In the genomic region with DNA sequence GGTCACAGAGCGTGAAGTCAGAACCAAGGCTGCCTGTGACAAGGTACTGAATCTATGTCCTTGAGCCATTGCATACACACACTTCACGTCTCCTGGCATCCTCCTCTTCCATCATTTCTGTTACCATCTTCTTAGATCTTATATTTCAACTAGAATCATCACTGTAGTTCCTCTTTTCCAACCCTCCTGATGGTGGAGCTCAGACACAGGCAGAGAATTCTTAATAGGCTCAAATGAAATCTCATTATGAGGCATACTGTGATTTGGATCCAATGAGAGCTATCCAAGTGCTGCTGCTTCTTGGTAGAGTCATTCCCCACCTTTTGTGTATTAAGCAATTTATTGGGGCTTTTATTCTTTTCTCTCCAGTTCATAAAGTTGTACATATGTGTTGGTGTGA, we compare ENCODE assay signal across 12 cellular contexts.
A peak's percentile ranks its signal among the peaks of the same experiment; 100 is the strongest.
DNase-seq lines count a peak whose midpoint lies in the region; ATAC-seq and TF ChIP-seq lines count a peak whose summit lies in the region.
"Had no signal": no experiment of that assay in that cellular context is flagged by ENCODE, and none has a peak within 500 bp of the region (broad histone marks: within the 10 kb centered on the region; RNA-seq: fewer than 3 reads in every experiment).

No MANE protein-coding gene starts in this region.

- H3K9me3 Mint-ChIP-seq in naive B cell: no peaks in the 10 kb centered on the region

- H3K27ac Mint-ChIP-seq in naive B cell: no peak overlapping the region

- H3K4me3 Mint-ChIP-seq in naive B cell: no peak overlapping the region

- H3K36me3 Mint-ChIP-seq in naive B cell: no peaks in the 10 kb centered on the region

- H3K27me3 Mint-ChIP-seq in naive B cell: peaks cover 0 to 7% (median 4%) of the 10 kb centered on the region in 3 donors

- ATAC-seq in SK-N-SH treated with all-trans-retinoic acid at 6 μM for 48 hours: peak; percentile 56
- ATAC-seq in naive B cell (ENCODE audit: low read depth in 2 of 2): peak; percentile 32 to 46
- ATAC-seq in HG02938 (IDR thresholded peaks at IDR 0.05; ENCODE audit: unreplicated experiment): no peak
- ATAC-seq: esophagus mucosa had no signal

- DNase-seq in NCI-H1436 (lab: John Stamatoyannopoulos, UW): peak; percentile 48
- DNase-seq in NCI-H1436 treated with DMSO at 0.1 percent for 48 hours (lab: John Stamatoyannopoulos, UW): no peak
- DNase-seq in NCI-H1105 treated with DMSO at 0.1 percent for 48 hours (lab: John Stamatoyannopoulos, UW): peak; percentile 55
- no peak for DNase-seq in naive B cell
- no peak for DNase-seq in activated naive CD4-positive, alpha-beta T cell (lab: John Stamatoyannopoulos, UW)
- DNase-seq in activated T-cell treated with anti-CD3 and anti-CD28 coated beads for 4 hours: no peak
- DNase-seq: aorta, Right ventricle myocardium superior, upper lobe of left lung had no signal

- H3K4me1 Mint-ChIP-seq in naive B cell: no peaks in the 10 kb centered on the region

TF ChIP-seq in SK-N-SH treated with all-trans-retinoic acid at 6 μM for 48 hours, 23 proteins besides CTCF, POLR2A, EP300 and RAD21:
- no peak for TF ChIP-seq TOX (CRISPR knock-in tag; IDR thresholded peaks at IDR 0.05; ENCODE audit: borderline replicate concordance)
- TF ChIP-seq, protein P1, sequence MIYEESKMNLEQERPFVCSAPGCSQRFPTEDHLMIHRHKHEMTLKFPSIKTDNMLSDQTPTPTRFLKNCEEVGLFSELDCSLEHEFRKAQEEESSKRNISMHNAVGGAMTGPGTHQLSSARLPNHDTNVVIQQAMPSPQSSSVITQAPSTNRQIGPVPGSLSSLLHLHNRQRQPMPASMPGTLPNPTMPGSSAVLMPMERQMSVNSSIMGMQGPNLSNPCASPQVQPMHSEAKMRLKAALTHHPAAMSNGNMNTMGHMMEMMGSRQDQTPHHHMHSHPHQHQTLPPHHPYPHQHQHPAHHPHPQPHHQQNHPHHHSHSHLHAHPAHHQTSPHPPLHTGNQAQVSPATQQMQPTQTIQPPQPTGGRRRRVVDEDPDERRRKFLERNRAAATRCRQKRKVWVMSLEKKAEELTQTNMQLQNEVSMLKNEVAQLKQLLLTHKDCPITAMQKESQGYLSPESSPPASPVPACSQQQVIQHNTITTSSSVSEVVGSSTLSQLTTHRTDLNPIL (CRISPR knock-in tag; IDR thresholded peaks at IDR 0.05; ENCODE audit: low read depth): no peak
- no peak for TF ChIP-seq ZC3H10 (CRISPR knock-in tag; IDR thresholded peaks at IDR 0.05)
- TF ChIP-seq CSDC2 (CRISPR knock-in tag; IDR thresholded peaks at IDR 0.05): no peak
- TF ChIP-seq, protein P2, sequence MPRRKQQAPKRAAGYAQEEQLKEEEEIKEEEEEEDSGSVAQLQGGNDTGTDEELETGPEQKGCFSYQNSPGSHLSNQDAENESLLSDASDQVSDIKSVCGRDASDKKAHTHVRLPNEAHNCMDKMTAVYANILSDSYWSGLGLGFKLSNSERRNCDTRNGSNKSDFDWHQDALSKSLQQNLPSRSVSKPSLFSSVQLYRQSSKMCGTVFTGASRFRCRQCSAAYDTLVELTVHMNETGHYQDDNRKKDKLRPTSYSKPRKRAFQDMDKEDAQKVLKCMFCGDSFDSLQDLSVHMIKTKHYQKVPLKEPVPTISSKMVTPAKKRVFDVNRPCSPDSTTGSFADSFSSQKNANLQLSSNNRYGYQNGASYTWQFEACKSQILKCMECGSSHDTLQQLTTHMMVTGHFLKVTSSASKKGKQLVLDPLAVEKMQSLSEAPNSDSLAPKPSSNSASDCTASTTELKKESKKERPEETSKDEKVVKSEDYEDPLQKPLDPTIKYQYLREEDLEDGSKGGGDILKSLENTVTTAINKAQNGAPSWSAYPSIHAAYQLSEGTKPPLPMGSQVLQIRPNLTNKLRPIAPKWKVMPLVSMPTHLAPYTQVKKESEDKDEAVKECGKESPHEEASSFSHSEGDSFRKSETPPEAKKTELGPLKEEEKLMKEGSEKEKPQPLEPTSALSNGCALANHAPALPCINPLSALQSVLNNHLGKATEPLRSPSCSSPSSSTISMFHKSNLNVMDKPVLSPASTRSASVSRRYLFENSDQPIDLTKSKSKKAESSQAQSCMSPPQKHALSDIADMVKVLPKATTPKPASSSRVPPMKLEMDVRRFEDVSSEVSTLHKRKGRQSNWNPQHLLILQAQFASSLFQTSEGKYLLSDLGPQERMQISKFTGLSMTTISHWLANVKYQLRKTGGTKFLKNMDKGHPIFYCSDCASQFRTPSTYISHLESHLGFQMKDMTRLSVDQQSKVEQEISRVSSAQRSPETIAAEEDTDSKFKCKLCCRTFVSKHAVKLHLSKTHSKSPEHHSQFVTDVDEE (CRISPR knock-in tag; IDR thresholded peaks at IDR 0.05): no peak
- no peak for TF ChIP-seq TCF4 (CRISPR knock-in tag; IDR thresholded peaks at IDR 0.05; ENCODE audit: borderline replicate concordance)
- TF ChIP-seq ZNF70 (CRISPR knock-in tag; IDR thresholded peaks at IDR 0.05): no peak
- TF ChIP-seq PPARA (CRISPR knock-in tag; IDR thresholded peaks at IDR 0.05; ENCODE audit: borderline replicate concordance): no peak
- TF ChIP-seq ZNF8 (CRISPR knock-in tag; IDR thresholded peaks at IDR 0.05): no peak
- TF ChIP-seq ZFP30 (CRISPR knock-in tag; IDR thresholded peaks at IDR 0.05): no peak
- TF ChIP-seq OSR1 (CRISPR knock-in tag; IDR thresholded peaks at IDR 0.05): no peak
- no peak for TF ChIP-seq ISL1 (CRISPR knock-in tag; IDR thresholded peaks at IDR 0.05)
- no peak for TF ChIP-seq SNAI2 (CRISPR knock-in tag; IDR thresholded peaks at IDR 0.05)
- TF ChIP-seq GLIS3 (CRISPR knock-in tag; IDR thresholded peaks at IDR 0.05): no peak
- no peak for TF ChIP-seq ZFP3 (CRISPR knock-in tag; IDR thresholded peaks at IDR 0.05)
- no peak for TF ChIP-seq ZNF565 (CRISPR knock-in tag; conservative IDR thresholded peaks at IDR 0.05; ENCODE audit: low read depth)
- no peak for TF ChIP-seq BACH2 (CRISPR knock-in tag; IDR thresholded peaks at IDR 0.05; ENCODE audit: borderline replicate concordance)

Comparison
In these comparisons a context has a peak if more than half of its experiments do, and no peak if none do; other contexts are left out.
1. DNase-seq: peak in NCI-H1436 (single experiment) and NCI-H1105 treated with DMSO at 0.1 percent for 48 hours (single experiment); none in NCI-H1436 treated with DMSO at 0.1 percent for 48 hours (single experiment), naive B cell (single experiment), activated naive CD4-positive, alpha-beta T cell (0 of 4) and activated T-cell treated with anti-CD3 and anti-CD28 coated beads for 4 hours (single experiment).